ENCODE assay signal across 8 cellular contexts in genomic region chr6:79079425-79080130, GRCh38. TPM values are rescaled to one million over a fixed set of nuclear protein-coding genes. Genes with fewer than 3 reads are reported as not detected.
A peak's percentile ranks its signal among the peaks of the same experiment; 100 is the strongest.
DNase-seq lines count a peak whose midpoint lies in the region; ATAC-seq and TF ChIP-seq lines count a peak whose summit lies in the region.

No MANE protein-coding gene starts in this region.

- H3K9me3 ChIP-seq in SK-N-MC (ENCODE audit: low read depth, low read length) (no peaks in the 10 kb centered on the region), esophagus squamous epithelium (no peaks in the 10 kb centered on the region)

- TF ChIP-seq POLR2A in esophagus squamous epithelium (IDR thresholded peaks at IDR 0.05) = no peak

- peak overlapping the region; percentile 98 for H3K27ac Mint-ChIP-seq in activated T-cell treated with anti-CD3 and anti-CD28 coated beads, Interleukin-2, amount 50 U/mL, for 24 hours

- ATAC-seq in GM19395 (IDR thresholded peaks at IDR 0.05; ENCODE audit: unreplicated experiment) (no peak), HG03457 (IDR thresholded peaks at IDR 0.05; ENCODE audit: unreplicated experiment) (no peak)

- peaks cover 25% of the 10 kb centered on the region for H3K36me3 Mint-ChIP-seq in activated T-cell treated with anti-CD3 and anti-CD28 coated beads, Interleukin-2, amount 50 U/mL, for 24 hours (ENCODE audit: low read depth)

- DNase-seq in activated T-cell treated with anti-CD3 and anti-CD28 coated beads, Interleukin-2, amount 50 U/mL, for 24 hours = no peak
- no peak for DNase-seq in activated T-cell treated with anti-CD3 and anti-CD28 coated beads for 4 hours
- DNase-seq in SK-N-MC (ENCODE audit: low read depth, low spot score) = no peak
- no peak for DNase-seq in esophagus squamous epithelium (lab: John Stamatoyannopoulos, UW)
- DNase-seq in retina = peak; percentile 34
- DNase-seq in dedifferentiated amniotic fluid mesenchymal stem cell (ENCODE audit: extremely low spot score) = no peak

- intact Hi-C loops in esophagus squamous epithelium (cut with DNase I) = no loop called here

- peak overlapping the region; percentile 93 for H3K4me3 Mint-ChIP-seq in activated T-cell treated with anti-CD3 and anti-CD28 coated beads, Interleukin-2, amount 50 U/mL, for 24 hours

- H3K36me3 ChIP-seq in SK-N-MC (ENCODE audit: insufficient read depth, low read length) = peaks cover 16% of the 10 kb centered on the region; the same call in 1 of the 2 replicates
- no peaks in the 10 kb centered on the region for H3K36me3 ChIP-seq in esophagus squamous epithelium

- no peaks in the 10 kb centered on the region for H3K27me3 ChIP-seq in esophagus squamous epithelium

- H3K4me3 ChIP-seq in SK-N-MC (peak overlapping the region; percentile 96), esophagus squamous epithelium (peak overlapping the region in 3 of 4 donors; percentile 84 to 94 (median 90))

- H3K4me1 ChIP-seq in esophagus squamous epithelium = peaks cover 0 to 33% (median 12%) of the 10 kb centered on the region in 3 donors

- H3K27ac ChIP-seq in SK-N-MC (peak overlapping the region; percentile 95), esophagus squamous epithelium (peak overlapping the region in 2 of 4 donors; percentile 99)

- H3K27me3 Mint-ChIP-seq in activated T-cell treated with anti-CD3 and anti-CD28 coated beads, Interleukin-2, amount 50 U/mL, for 24 hours = peaks cover 24% of the 10 kb centered on the region

- H3K4me1 Mint-ChIP-seq in activated T-cell treated with anti-CD3 and anti-CD28 coated beads, Interleukin-2, amount 50 U/mL, for 24 hours (ENCODE audit: low read depth) = peaks cover 31% of the 10 kb centered on the region

- no peaks in the 10 kb centered on the region for H3K9me3 Mint-ChIP-seq in activated T-cell treated with anti-CD3 and anti-CD28 coated beads, Interleukin-2, amount 50 U/mL, for 24 hours

- no peak for TF ChIP-seq CTCF in esophagus squamous epithelium (IDR thresholded peaks at IDR 0.05)

- H3K9ac ChIP-seq in SK-N-MC (ENCODE audit: insufficient read length) = peak overlapping the region; percentile 94

- WGBS in esophagus squamous epithelium, 2 donors = 27% methylated on average over 6 of the region's 6 CpGs

RNA-seq across cellular contexts. Expression of gene PHIP, which starts 1.5 kb away (rescaled TPM):
- total RNA-seq in esophagus squamous epithelium = 10 to 100 TPM; 11.5 to 24.0 (median 17.1) TPM
